In genomic region chr2:101921319-101921960, GRCh38 we compare ENCODE assay signal across 12 cellular contexts.
DNase-seq lines count a peak whose midpoint lies in the region; ATAC-seq lines count a peak whose summit lies in the region.
"Had no signal": no experiment of that assay in that cellular context is flagged by ENCODE, and none has a peak within 500 bp of the region (broad histone marks: within the 10 kb centered on the region; RNA-seq: fewer than 3 reads in every experiment).

No MANE protein-coding gene starts in this region.

- intact Hi-C loops in sciatic nerve (cut with DNase I): no loop called here

- peak; percentile 92 to 97 for DNase-seq in NOMO-1 (lab: John Stamatoyannopoulos, UW; ENCODE audit: unreplicated experiment in 2 of 2)
- peak; percentile 55 for DNase-seq in germinal center (ENCODE audit: low spot score)
- no peak for DNase-seq in sciatic nerve (ENCODE audit: low spot score)
- no peak for DNase-seq in NCI-H524 (lab: John Stamatoyannopoulos, UW)
- no peak for DNase-seq in islet precursor cell
- DNase-seq: activated CD4-positive, alpha-beta T cell treated with anti-CD3 and anti-CD28 coated beads, Interleukin-2, amount 50 U/mL, for 48 hours; CD4-positive, alpha-beta memory T cell; NCI-H446; Peyer's patch; T-helper 17 cell had no signal

- peak; percentile 62 for ATAC-seq in HG02759 (IDR thresholded peaks at IDR 0.05; ENCODE audit: unreplicated experiment)
- ATAC-seq in sciatic nerve: peak; percentile 67
- ATAC-seq in GM18502 (IDR thresholded peaks at IDR 0.05; ENCODE audit: poor library complexity, unreplicated experiment): no peak
- ATAC-seq: T-helper 17 cell had no signal

Comparison
In these comparisons a context has a peak if more than half of its experiments do, and no peak if none do; other contexts are left out.
1. DNase-seq: peak in NOMO-1 (2 of 2) and germinal center (single experiment); none in sciatic nerve (single experiment), NCI-H524 (0 of 2) and islet precursor cell (single experiment).